Comparison of ENCODE assay signal across 22 cellular contexts in the genomic region with DNA sequence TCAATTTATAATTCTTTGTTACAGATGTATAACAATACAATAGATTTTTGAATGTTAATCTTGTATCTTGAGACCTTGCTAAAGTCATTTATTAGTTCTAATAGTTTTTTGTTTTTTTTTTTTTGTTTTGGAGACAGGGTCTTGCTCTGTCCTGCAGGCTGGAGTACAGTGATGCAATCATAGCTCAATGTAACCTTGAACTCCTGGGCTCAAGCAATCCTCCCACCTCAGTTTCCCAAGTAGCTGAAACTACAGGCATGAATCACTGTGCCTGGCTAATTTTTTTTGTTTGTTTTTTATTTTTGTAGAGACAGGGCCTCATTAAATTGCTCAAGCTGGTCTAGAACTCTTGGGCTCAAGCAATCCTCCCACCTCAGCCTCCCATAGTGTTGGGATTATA. TPM values are rescaled to one million over a fixed set of nuclear protein-coding genes. Genes with fewer than 3 reads are reported as not detected.
A peak's percentile ranks its signal among the peaks of the same experiment; 100 is the strongest.
DNase-seq lines count a peak whose midpoint lies in the region; ATAC-seq, FAIRE-seq and TF ChIP-seq lines count a peak whose summit lies in the region.
"Had no signal": no experiment of that assay in that cellular context is flagged by ENCODE, and none has a peak within 500 bp of the region (broad histone marks: within the 10 kb centered on the region; RNA-seq: fewer than 3 reads in every experiment).

No MANE protein-coding gene starts in this region.

- TF ChIP-seq EP300 in HepG2 (IDR thresholded peaks at IDR 0.05; ENCODE audit: low read depth in 2 of 2, low read length in 2 of 2) (no peak), HepG2 (CRISPR knock-in tag; IDR thresholded peaks at IDR 0.05; ENCODE audit: borderline replicate concordance) (no peak)

- ATAC-seq in HepG2 (no peak), right lobe of liver (no peak)
- ATAC-seq: CD8-positive, alpha-beta T cell; GM12878 had no signal

- CTCF ChIA-PET in HepG2 (lab: Yijun Ruan, JAX; ENCODE audit: low intra/inter-chr PET ratio, low total read pairs): no interaction called here

- no peak for TF ChIP-seq RAD21 in HepG2 (CRISPR knock-in tag; IDR thresholded peaks at IDR 0.05)

- H4K20me1 ChIP-seq in HepG2 (ENCODE audit: insufficient read depth, low read length): no peaks in the 10 kb centered on the region
- H4K20me1 ChIP-seq: BLaER1 had no signal

- no peak overlapping the region for H3K9ac ChIP-seq in HepG2 (ENCODE audit: insufficient read depth, low read depth, low read length)
- H3K9ac ChIP-seq: BLaER1, GM23248 had no signal

- POLR2A ChIA-PET in HepG2 (lab: Yijun Ruan, JAX): interaction anchor here (1.3 kb wide), 1 partner anchor 156 kb away, joined by 4 read pairs; a partner anchor contains a TSS

- no peak for DNase-seq in HepG2 (ENCODE audit: low spot score)
- DNase-seq in right lobe of liver: no peak
- peak; percentile 53 for DNase-seq in amniotic epithelial cell (ENCODE audit: low read depth)
- DNase-seq in fibroblast of villous mesenchyme (ENCODE audit: low read depth): peak; percentile 27
- no peak for DNase-seq in erythroblast (lab: John Stamatoyannopoulos, UW)
- no peak for DNase-seq in SHP77 treated with DMSO at 0.1 percent for 48 hours (lab: John Stamatoyannopoulos, UW)
- no peak for DNase-seq in D721Med (ENCODE audit: insufficient read length, low spot score)
- DNase-seq: Caco-2; CD4-positive, CD25-positive, alpha-beta regulatory T cell; CD8-positive, alpha-beta T cell; DMS 273 treated with DMSO at 0.1 percent for 48 hours; DMS79; EL; GDM1; GM23248; H7; HCEC 1CT had no signal

- no peak for FAIRE-seq in HepG2 (lab: Jason Lieb, UNC)
- FAIRE-seq in D721Med (lab: Jason Lieb, UNC): no peak
- FAIRE-seq: GM12878, H1 had no signal

- H3K27me3 ChIP-seq in HepG2 (ENCODE audit: control insufficient read depth in 1 of 2, insufficient read depth in 2 of 2, low read length in 2 of 2) (no peaks in the 10 kb centered on the region; a peak in 1 of 5 replicates), right lobe of liver (no peaks in the 10 kb centered on the region)
- H3K27me3 ChIP-seq: BLaER1 had no signal

- H3K36me3 ChIP-seq in HepG2 (replicated peaks in 1 of 2; ENCODE audit: control insufficient read depth in 1 of 2, insufficient read depth in 2 of 2, low read length in 2 of 2) (no peaks in the 10 kb centered on the region), right lobe of liver (no peaks in the 10 kb centered on the region)
- H3K36me3 ChIP-seq: BLaER1 had no signal

- intact Hi-C loops in HepG2 (cut with micrococcal nuclease; ENCODE audit: unreplicated experiment) (no loop called here), right lobe of liver (cut with DNase I) (no loop called here)

- H3K79me2 ChIP-seq in HepG2 (ENCODE audit: insufficient read depth, low read length): no peaks in the 10 kb centered on the region

- H3K4me2 ChIP-seq in HepG2 (ENCODE audit: low read depth, low read length): no peak overlapping the region
- H3K4me2 ChIP-seq: BLaER1 had no signal

- H3K9me3 ChIP-seq in HepG2 (ENCODE audit: low read length) (no peaks in the 10 kb centered on the region), right lobe of liver (no peaks in the 10 kb centered on the region)
- H3K9me3 ChIP-seq: Caco-2 had no signal

- H2AFZ ChIP-seq in HepG2 (ENCODE audit: low read length): no peak overlapping the region
- H2AFZ ChIP-seq: GM23248 had no signal

- TF ChIP-seq POLR2A in HepG2 (IDR thresholded peaks at IDR 0.05; ENCODE audit: insufficient read depth in 1 of 2, low read depth in 2 of 2, low read length in 2 of 2): no peak
- TF ChIP-seq POLR2A in right lobe of liver (IDR thresholded peaks at IDR 0.05): no peak
- TF ChIP-seq POLR2A in erythroblast (IDR thresholded peaks at IDR 0.05; ENCODE audit: low read length): no peak

- H3K27ac ChIP-seq in HepG2 (ENCODE audit: extremely low read length, insufficient read depth, low read length) (no peak overlapping the region), right lobe of liver (no peak overlapping the region)
- H3K27ac ChIP-seq: 22Rv1, BLaER1, C4-2B, GM23248 had no signal

- in situ Hi-C loops in HepG2 (cut with HindIII; ENCODE audit: extremely low pct_ligation_motif_present, low pct_unique_long_range_greater_than_20kb): no loop called here

- TF ChIP-seq CTCF in HepG2 (CRISPR knock-in tag; IDR thresholded peaks at IDR 0.05) (no peak), right lobe of liver (IDR thresholded peaks at IDR 0.05) (no peak), fibroblast of villous mesenchyme (IDR thresholded peaks at IDR 0.05; ENCODE audit: insufficient read depth, low read depth, low read length) (no peak), D721Med (IDR thresholded peaks at IDR 0.05; ENCODE audit: insufficient read depth, missing control alignments) (no peak)

- BruUV-seq in HepG2 (replicated peaks; lab: Mats Ljungman, UMichigan): no TSS peak

- H3K4me3 ChIP-seq in HepG2 (replicated peaks in 1 of 3; ENCODE audit: insufficient read depth in 1 of 3, low read depth in 2 of 3, low read length in 3 of 3) (no peak overlapping the region), right lobe of liver (no peak overlapping the region), fibroblast of villous mesenchyme (ENCODE audit: low read depth, low read length) (no peak overlapping the region)
- H3K4me3 ChIP-seq: BLaER1, GM12878, GM23248 had no signal

- peaks cover 33% of the 10 kb centered on the region for H3K4me1 ChIP-seq in HepG2 (ENCODE audit: insufficient read depth, low read length)
- H3K4me1 ChIP-seq in right lobe of liver: no peaks in the 10 kb centered on the region
- H3K4me1 ChIP-seq: Caco-2 had no signal

TF ChIP-seq in HepG2, 621 proteins besides CTCF, POLR2A, EP300 and RAD21 (continues in another document):
- peak; percentile 70 for TF ChIP-seq FOSL2 (CRISPR knock-in tag; IDR thresholded peaks at IDR 0.05)
- TF ChIP-seq CEBPG (CRISPR knock-in tag; IDR thresholded peaks at IDR 0.05): peak; percentile 63
- TF ChIP-seq GATAD2A (CRISPR knock-in tag; IDR thresholded peaks at IDR 0.05): 0 out of 2 replicates have a peak, but pooled peaks have one; percentile 39
- TF ChIP-seq ZNF343 (CRISPR knock-in tag; IDR thresholded peaks at IDR 0.05): no peak
- TF ChIP-seq, protein P1, sequence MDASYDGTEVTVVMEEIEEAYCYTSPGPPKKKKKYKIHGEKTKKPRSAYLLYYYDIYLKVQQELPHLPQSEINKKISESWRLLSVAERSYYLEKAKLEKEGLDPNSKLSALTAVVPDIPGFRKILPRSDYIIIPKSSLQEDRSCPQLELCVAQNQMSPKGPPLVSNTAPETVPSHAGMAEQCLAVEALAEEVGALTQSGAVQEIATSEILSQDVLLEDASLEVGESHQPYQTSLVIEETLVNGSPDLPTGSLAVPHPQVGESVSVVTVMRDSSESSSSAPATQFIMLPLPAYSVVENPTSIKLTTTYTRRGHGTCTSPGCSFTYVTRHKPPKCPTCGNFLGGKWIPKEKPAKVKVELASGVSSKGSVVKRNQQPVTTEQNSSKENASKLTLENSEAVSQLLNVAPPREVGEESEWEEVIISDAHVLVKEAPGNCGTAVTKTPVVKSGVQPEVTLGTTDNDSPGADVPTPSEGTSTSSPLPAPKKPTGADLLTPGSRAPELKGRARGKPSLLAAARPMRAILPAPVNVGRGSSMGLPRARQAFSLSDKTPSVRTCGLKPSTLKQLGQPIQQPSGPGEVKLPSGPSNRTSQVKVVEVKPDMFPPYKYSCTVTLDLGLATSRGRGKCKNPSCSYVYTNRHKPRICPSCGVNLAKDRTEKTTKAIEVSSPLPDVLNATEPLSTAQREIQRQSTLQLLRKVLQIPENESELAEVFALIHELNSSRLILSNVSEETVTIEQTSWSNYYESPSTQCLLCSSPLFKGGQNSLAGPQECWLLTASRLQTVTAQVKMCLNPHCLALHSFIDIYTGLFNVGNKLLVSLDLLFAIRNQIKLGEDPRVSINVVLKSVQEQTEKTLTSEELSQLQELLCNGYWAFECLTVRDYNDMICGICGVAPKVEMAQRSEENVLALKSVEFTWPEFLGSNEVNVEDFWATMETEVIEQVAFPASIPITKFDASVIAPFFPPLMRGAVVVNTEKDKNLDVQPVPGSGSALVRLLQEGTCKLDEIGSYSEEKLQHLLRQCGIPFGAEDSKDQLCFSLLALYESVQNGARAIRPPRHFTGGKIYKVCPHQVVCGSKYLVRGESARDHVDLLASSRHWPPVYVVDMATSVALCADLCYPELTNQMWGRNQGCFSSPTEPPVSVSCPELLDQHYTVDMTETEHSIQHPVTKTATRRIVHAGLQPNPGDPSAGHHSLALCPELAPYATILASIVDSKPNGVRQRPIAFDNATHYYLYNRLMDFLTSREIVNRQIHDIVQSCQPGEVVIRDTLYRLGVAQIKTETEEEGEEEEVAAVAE (CRISPR knock-in tag; IDR thresholded peaks at IDR 0.05; ENCODE audit: borderline replicate concordance): no peak
- no peak for TF ChIP-seq PHF8 (CRISPR knock-in tag; IDR thresholded peaks at IDR 0.05)

RNA-seq across cellular contexts. Expression of a gene that starts 26.2 kb away (rescaled TPM):
- total RNA-seq in HepG2 (2016; rRNA removed; fragmentation: Illumina TruSeq; extraction: Trizol) (7.7 and 8.4 TPM in 2 replicates), right lobe of liver (10 to 100 TPM; 10.8 to 25.3 (median 15.1) TPM), fibroblast of villous mesenchyme (19.0 and 39.3 TPM in 2 replicates)
- 1.2 and 1.3 TPM in 2 replicates for total RNA-seq in HepG2 (2016; cell fraction: cytosol; rRNA removed; fragmentation: Illumina TruSeq; extraction: Trizol; ENCODE audit: low read depth)
- total RNA-seq in HepG2 (2016; cell fraction: insoluble cytoplasmic fraction; rRNA removed; fragmentation: Illumina TruSeq; extraction: Trizol): 7.4 and 8.9 TPM in 2 replicates
- 4.5 and 4.8 TPM in 2 replicates for total RNA-seq in HepG2 (2016; cell fraction: membrane; rRNA removed; fragmentation: Illumina TruSeq; extraction: Trizol)
- 8.6 and 11.1 TPM in 2 replicates for total RNA-seq in HepG2 (2016; cell fraction: nucleus; rRNA removed; fragmentation: Illumina TruSeq; extraction: Trizol)
- 7.0 and 8.4 TPM in 2 replicates for polyA plus RNA-seq in HepG2 (2011; rRNA removed)
- polyA plus RNA-seq in HepG2 (2011; cell fraction: cytosol; rRNA removed): 3.4 and 7.4 TPM in 2 replicates
- 1.1 and 2.3 TPM in 2 replicates for polyA plus RNA-seq in HepG2 (2011; cell fraction: nucleus; rRNA removed)
- polyA plus RNA-seq in HepG2 (2012): 17.3 and 18.3 TPM in 2 replicates
- polyA plus RNA-seq in HepG2 (2016; cell fraction: cytosol; fragmentation: Illumina TruSeq; extraction: Trizol; ENCODE audit: low read depth): 1.4 and 1.6 TPM in 2 replicates
- 11.5 and 12.4 TPM in 2 replicates for polyA plus RNA-seq in HepG2 (2016; cell fraction: insoluble cytoplasmic fraction; fragmentation: Illumina TruSeq; extraction: Trizol; ENCODE audit: low read depth)
- 4.5 and 4.8 TPM in 2 replicates for polyA plus RNA-seq in HepG2 (2016; cell fraction: membrane; fragmentation: Illumina TruSeq; extraction: Trizol; ENCODE audit: low read depth)
- polyA plus RNA-seq in HepG2 (2016; cell fraction: nucleus; fragmentation: Illumina TruSeq; extraction: Trizol; ENCODE audit: insufficient read depth, low read depth): 13.7 and 15.3 TPM in 2 replicates
- polyA minus RNA-seq in HepG2 (2011; rRNA and poly(A)+ RNA removed; ENCODE audit: low replicate concordance): 0.37 and 2.1 TPM in 2 replicates
- polyA minus RNA-seq in HepG2 (2011; cell fraction: cytosol; rRNA and poly(A)+ RNA removed): 6.2 and 6.6 TPM in 2 replicates
- polyA minus RNA-seq in HepG2 (2011; cell fraction: nucleus; rRNA and poly(A)+ RNA removed): 4.6 and 6.7 TPM in 2 replicates

Comparison
In these comparisons a context has a peak if more than half of its experiments do, and no peak if none do; other contexts are left out.
1. DNase-seq: peak in amniotic epithelial cell (single experiment) and fibroblast of villous mesenchyme (single experiment); none in HepG2 (single experiment), right lobe of liver (0 of 3), erythroblast (0 of 2), SHP77 treated with DMSO at 0.1 percent for 48 hours (single experiment) and D721Med (single experiment).